8 cellular contexts compared by ENCODE assay signal in genomic region chr11:7512525-7513209, GRCh38. TPM values are rescaled to one million over a fixed set of nuclear protein-coding genes. Genes with fewer than 3 reads are reported as not detected.
DNase-seq lines count a peak whose midpoint lies in the region; ATAC-seq and TF ChIP-seq lines count a peak whose summit lies in the region.

No MANE protein-coding gene starts in this region.

- H3K9me3 ChIP-seq in gastrocnemius medialis: no peaks in the 10 kb centered on the region

- peak; percentile 26 to 41 for TF ChIP-seq POLR2A in gastrocnemius medialis (IDR thresholded peaks at IDR 0.05)

- DNase-seq in Kasumi-1 (lab: John Stamatoyannopoulos, UW) (peak; percentile 67 to 73), hypothalamus (lab: John Stamatoyannopoulos, UW) (peak in 42 of 51 donors; percentile 10 to 89 (median 54)), gastrocnemius medialis (peak; percentile 82 to 96), NCI-H1048 (lab: John Stamatoyannopoulos, UW) (no peak), DMS153 (lab: John Stamatoyannopoulos, UW) (no peak)

- peak; percentile 31; the same call in 1 of the 2 replicates for TF ChIP-seq CTCF in GM12875 (IDR thresholded peaks at IDR 0.05; ENCODE audit: borderline replicate concordance, insufficient read depth, low read depth, low read length)
- TF ChIP-seq CTCF in gastrocnemius medialis (IDR thresholded peaks at IDR 0.05 in 4 of 5, conservative IDR thresholded peaks at IDR 0.05 in 1 of 5): peak in 1 of 5 experiments; percentile 31

- H3K4me3 ChIP-seq in GM12875 (ENCODE audit: low read depth, low read length) (peak overlapping the region; percentile 98), gastrocnemius medialis (peak overlapping the region; percentile 55 to 89 (median 84))

- peak overlapping the region; percentile 92 for H3K27ac ChIP-seq in angular gyrus (ENCODE audit: low read depth, low read length)
- peak overlapping the region; percentile 84 to 95 (median 94) for H3K27ac ChIP-seq in gastrocnemius medialis

- in situ Hi-C loops in gastrocnemius medialis (cut with MboI; ENCODE audit: low sequenced_read_pairs in 4 of 4): no loop called here

- H3K4me1 ChIP-seq in gastrocnemius medialis: peaks cover 31 to 36% of the 10 kb centered on the region in 2 donors

- intact Hi-C loops in gastrocnemius medialis (cut with DNase I; ENCODE audit: low total_unique reads): loop anchor here (1.0 to 5.0 kb wide), 9 partner anchors 34 to 474 kb away; partner anchors contain the start of gene EIF3F

- H3K36me3 ChIP-seq in gastrocnemius medialis: no peaks in the 10 kb centered on the region

- no peaks in the 10 kb centered on the region for H3K27me3 ChIP-seq in gastrocnemius medialis

- ATAC-seq in GM21619 (IDR thresholded peaks at IDR 0.05; ENCODE audit: unreplicated experiment) (peak; percentile 64), gastrocnemius medialis (peak; percentile 62 to 72)

RNA-seq across cellular contexts. Expression of gene PPFIBP2, which starts 1.1 kb away (rescaled TPM):
- 10 to 100 TPM; 10.5 to 33.5 (median 25.4) TPM for total RNA-seq in gastrocnemius medialis

RNA-seq across cellular contexts. Expression of gene OLFML1, which starts 27.4 kb away (rescaled TPM):
- total RNA-seq in gastrocnemius medialis: 1 to 10 TPM; 1.7 to 4.0 (median 2.4) TPM

Comparison
In these comparisons a context has a peak if more than half of its experiments do, and no peak if none do; other contexts are left out.
1. DNase-seq: peak in Kasumi-1 (2 of 2), hypothalamus (42 of 51) and gastrocnemius medialis (2 of 2); none in NCI-H1048 (single experiment) and DMS153 (single experiment).